ENCODE assay signal across 10 cellular contexts in the genomic region with DNA sequence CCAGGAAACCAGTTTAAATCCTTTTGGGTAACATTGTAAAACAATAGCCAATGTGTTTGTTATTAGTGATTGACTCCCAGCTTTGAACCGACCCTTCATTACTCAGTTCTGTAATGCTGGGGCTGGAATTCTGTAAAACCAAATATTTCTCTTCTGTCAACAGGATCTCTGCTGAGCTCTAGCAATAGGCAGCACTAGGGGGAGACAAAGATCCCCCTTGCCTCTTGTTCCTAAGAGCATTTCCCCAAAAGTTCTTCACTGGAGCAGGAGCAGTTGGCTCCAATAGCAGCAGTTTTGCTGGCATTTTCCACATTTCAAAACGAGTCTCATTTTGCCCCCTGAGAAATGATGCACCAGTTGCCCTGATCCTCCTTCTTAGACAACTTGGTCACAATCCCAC.
DNase-seq lines count a peak whose midpoint lies in the region; ATAC-seq and TF ChIP-seq lines count a peak whose summit lies in the region.
"Had no signal": no experiment of that assay in that cellular context is flagged by ENCODE, and none has a peak within 500 bp of the region (broad histone marks: within the 10 kb centered on the region; RNA-seq: fewer than 3 reads in every experiment).

No MANE protein-coding gene starts in this region.

- no peaks in the 10 kb centered on the region for H3K9me3 ChIP-seq in PC-3 (ENCODE audit: low read length)
- H3K9me3 ChIP-seq: Peyer's patch, sigmoid colon had no signal

- H3K27me3 ChIP-seq in PC-3 (ENCODE audit: low read length), result no peaks in the 10 kb centered on the region
- H3K27me3 ChIP-seq: Peyer's patch, sigmoid colon had no signal

- intact Hi-C loops in PC-3 (cut with micrococcal nuclease), result loop anchor here (1.0 to 10.0 kb wide), 2 partner anchors 32 to 579 kb away; no protein-coding TSS in a partner anchor

- DNase-seq in Ammon's horn (ENCODE audit: low spot score) (peak; percentile 49), GM13976 (ENCODE audit: low spot score) (peak; percentile 11), PC-3 (peak; percentile 53), fibroblast of mammary gland (ENCODE audit: low read depth) (peak; percentile 5), iPS-NIHi11 (ENCODE audit: low spot score) (no peak), NCI-H774 (lab: John Stamatoyannopoulos, UW) (no peak), DMS79 (lab: John Stamatoyannopoulos, UW) (no peak)
- no peak for DNase-seq in activated CD8-positive, alpha-beta memory T cell treated with anti-CD3 and anti-CD28 coated beads for 24 hours
- DNase-seq: Peyer's patch, sigmoid colon had no signal

- no peak overlapping the region for H3K9ac ChIP-seq in PC-3 (ENCODE audit: low read length)

- no peak overlapping the region for H3K4me2 ChIP-seq in PC-3 (ENCODE audit: low read length)

- POLR2A ChIA-PET in PC-3 (lab: Charles Lee; ENCODE audit: unreplicated experiment), result no interaction called here

- H3K4me1 ChIP-seq in PC-3 (ENCODE audit: insufficient read depth, low read length), result no peaks in the 10 kb centered on the region; the same call in 1 of the 2 replicates
- H3K4me1 ChIP-seq: Peyer's patch, sigmoid colon had no signal

- H4K20me1 ChIP-seq in PC-3 (ENCODE audit: low read length), result no peaks in the 10 kb centered on the region

- no peaks in the 10 kb centered on the region for H3F3A ChIP-seq in PC-3 (ENCODE audit: low read length, unreplicated experiment)

- no peak overlapping the region for H3K27ac ChIP-seq in PC-3 (ENCODE audit: low read length)
- H3K27ac ChIP-seq: Peyer's patch, sigmoid colon had no signal

- H3K4me3 ChIP-seq in PC-3 (ENCODE audit: low read length), result no peak overlapping the region
- no peak overlapping the region for H3K4me3 ChIP-seq in fibroblast of mammary gland (ENCODE audit: control insufficient read depth, low read depth, low read length)
- H3K4me3 ChIP-seq: Peyer's patch, sigmoid colon had no signal

- no peak overlapping the region for H2AFZ ChIP-seq in PC-3 (ENCODE audit: low read length)

- peak; percentile 81 for ATAC-seq in PC-3

- BruUV-seq in PC-3 (replicated peaks; lab: Mats Ljungman, UMichigan), result no TSS peak

- no peaks in the 10 kb centered on the region for H3K9me2 ChIP-seq in PC-3 (replicated peaks; ENCODE audit: low read length)

- H3K79me2 ChIP-seq in PC-3 (ENCODE audit: low read length), result no peaks in the 10 kb centered on the region

- CTCF ChIA-PET in PC-3 (lab: Charles Lee), result interaction anchor here (0.6 to 1.0 kb wide), 2 partner anchors 33 to 110 kb away, joined by 6 to 7 read pairs; no protein-coding TSS in a partner anchor

- H3K36me3 ChIP-seq in PC-3 (ENCODE audit: low read depth, low read length), result no peaks in the 10 kb centered on the region
- H3K36me3 ChIP-seq: Peyer's patch, sigmoid colon had no signal

- in situ Hi-C loops in GM13976 (cut with MboI; ENCODE audit: low sequenced_read_pairs, unreplicated experiment), result no loop called here

- TF ChIP-seq CTCF in GM13976 (IDR thresholded peaks at IDR 0.05; ENCODE audit: borderline replicate concordance, control extremely low read depth, extremely low read depth, insufficient read depth, missing control alignments), result no peak
- TF ChIP-seq CTCF in PC-3 (conservative IDR thresholded peaks at IDR 0.05; ENCODE audit: low read depth, low read length), result peak; percentile 75
- no peak for TF ChIP-seq CTCF in fibroblast of mammary gland (conservative IDR thresholded peaks at IDR 0.05; ENCODE audit: control insufficient read depth, insufficient read depth, low read depth, low read length)

Comparison
In these comparisons a context has a peak if more than half of its experiments do, and no peak if none do; other contexts are left out.
1. DNase-seq: peak in Ammon's horn (single experiment), GM13976 (single experiment), PC-3 (single experiment) and fibroblast of mammary gland (single experiment); none in iPS-NIHi11 (single experiment), NCI-H774 (single experiment), activated CD8-positive, alpha-beta memory T cell treated with anti-CD3 and anti-CD28 coated beads for 24 hours (single experiment) and DMS79 (single experiment).